ENCODE assay signal across 19 cellular contexts in the genomic region with DNA sequence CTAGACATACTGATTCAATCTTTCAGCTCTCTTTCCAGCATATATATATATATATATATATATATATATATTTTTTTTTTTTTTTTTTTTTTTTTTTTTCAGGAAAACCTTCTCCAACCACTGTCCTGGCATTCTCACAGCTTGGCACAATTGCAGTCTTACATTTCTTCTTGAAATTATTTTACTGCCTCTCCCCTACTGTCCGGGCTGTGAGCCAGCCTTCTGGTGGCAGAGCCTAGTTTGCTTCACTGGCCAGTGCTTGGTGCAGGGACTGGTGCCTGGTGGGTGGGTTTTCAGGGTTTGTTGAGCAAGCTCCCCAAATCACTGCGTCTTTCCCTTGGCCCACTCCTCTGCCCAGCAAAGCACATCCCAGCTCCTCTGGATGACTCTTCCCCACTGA. TPM values are rescaled to one million over a fixed set of nuclear protein-coding genes. Genes with fewer than 3 reads are reported as not detected.
DNase-seq lines count a peak whose midpoint lies in the region; ATAC-seq, FAIRE-seq and TF ChIP-seq lines count a peak whose summit lies in the region.
"Had no signal": no experiment of that assay in that cellular context is flagged by ENCODE, and none has a peak within 500 bp of the region (broad histone marks: within the 10 kb centered on the region; RNA-seq: fewer than 3 reads in every experiment).

No MANE protein-coding gene starts in this region.

- BruUV-seq in Calu3 (replicated peaks; lab: Mats Ljungman, UMichigan) (no TSS peak), K562 (replicated peaks; lab: Mats Ljungman, UMichigan) (no TSS peak)

- H3K79me2 ChIP-seq in K562 (ENCODE audit: control insufficient read depth, insufficient read depth, low read length) = no peaks in the 10 kb centered on the region
- no peaks in the 10 kb centered on the region for H3K79me2 ChIP-seq in parathyroid adenoma
- no peaks in the 10 kb centered on the region for H3K79me2 ChIP-seq in trophoblast cell (ENCODE audit: control insufficient read depth, insufficient read depth, low read length, poor library complexity)

- H3K9me3 Mint-ChIP-seq in Calu3 (ENCODE audit: low read depth, unreplicated experiment) (no peaks in the 10 kb centered on the region), immature natural killer cell (no peaks in the 10 kb centered on the region)
- H3K9me3 Mint-ChIP-seq in CD4-positive, alpha-beta T cell = no peaks in the 10 kb centered on the region
- H3K9me3 Mint-ChIP-seq: H9 had no signal

- H4K91ac ChIP-seq in trophoblast cell (ENCODE audit: low read depth, low read length) = no peak overlapping the region

- intact Hi-C loops in Calu3 (cut with micrococcal nuclease; ENCODE audit: unreplicated experiment) (no loop called here), K562 (cut with micrococcal nuclease) (loop anchor here (10.0 kb wide), 2 partner anchors 62 to 142 kb away; partner anchors contain the start of gene CFAP20)
- intact Hi-C loops in CD4-positive, alpha-beta T cell (cut with DNase I, micrococcal nuclease) = no loop called here

- H3K27me3 ChIP-seq in K562 (ENCODE audit: control insufficient read depth in 2 of 2, insufficient read depth in 2 of 2, low read length in 2 of 2) = no peaks in the 10 kb centered on the region
- H3K27me3 ChIP-seq in parathyroid adenoma (ENCODE audit: control insufficient read depth, insufficient read depth, low read length) = no peaks in the 10 kb centered on the region
- no peaks in the 10 kb centered on the region for H3K27me3 ChIP-seq in CD4-positive, alpha-beta T cell (ENCODE audit: control insufficient read depth, insufficient read depth, low read length)
- H3K27me3 ChIP-seq in trophoblast cell (ENCODE audit: insufficient read depth, low read length) = no peaks in the 10 kb centered on the region
- H3K27me3 ChIP-seq: BLaER1 treated with 17β-estradiol and CSF1 and Interleukin-3, amounts not matched to agents 10 nM and 100 nM had no signal

- no peak for TF ChIP-seq POLR2A in K562 (conservative IDR thresholded peaks at IDR 0.05)

- no peak overlapping the region for H3K4me3 ChIP-seq in K562
- H3K4me3 ChIP-seq in parathyroid adenoma (ENCODE audit: low read depth, low read length) = no peak overlapping the region
- H3K4me3 ChIP-seq in trophoblast cell (ENCODE audit: low read depth, low read length) = no peak overlapping the region
- H3K4me3 ChIP-seq: BLaER1 treated with 17β-estradiol and CSF1 and Interleukin-3, amounts not matched to agents 10 nM and 100 nM had no signal

- no peak for TF ChIP-seq EP300 in K562 (IDR thresholded peaks at IDR 0.05; ENCODE audit: low read length)

- H3K9ac ChIP-seq in K562 (ENCODE audit: insufficient read depth in 1 of 2, low read depth in 2 of 2, low read length in 2 of 2) (no peak overlapping the region), parathyroid adenoma (no peak overlapping the region), trophoblast cell (ENCODE audit: low read length) (no peak overlapping the region)
- H3K9ac ChIP-seq: BLaER1 treated with 17β-estradiol and CSF1 and Interleukin-3, amounts not matched to agents 10 nM and 100 nM had no signal

- no peak for FAIRE-seq in K562 (lab: Jason Lieb, UNC)
- FAIRE-seq: D721Med, G401.6 had no signal

- no peak overlapping the region for H3K4me3 Mint-ChIP-seq in Calu3 (ENCODE audit: low read depth, unreplicated experiment)
- H3K4me3 Mint-ChIP-seq in immature natural killer cell = peak overlapping the region in 3 of 5 donors; percentile 18 to 69 (median 22)
- no peak overlapping the region for H3K4me3 Mint-ChIP-seq in CD4-positive, alpha-beta T cell
- H3K4me3 Mint-ChIP-seq: CD4-positive, CD25-positive, alpha-beta regulatory T cell; H9 had no signal

- H3K4ac ChIP-seq in trophoblast cell (ENCODE audit: low read depth, low read length) = no peak overlapping the region

- TF ChIP-seq CTCF in Calu3 (IDR thresholded peaks at IDR 0.05; ENCODE audit: unreplicated experiment) = no peak
- no peak for TF ChIP-seq CTCF in K562 (IDR thresholded peaks at IDR 0.05 in 2 of 3, conservative IDR thresholded peaks at IDR 0.05 in 1 of 3; ENCODE audit: insufficient read depth in 2 of 3, low read depth in 1 of 3, low read length in 3 of 3)
- TF ChIP-seq CTCF in parathyroid adenoma (IDR thresholded peaks at IDR 0.05) = no peak
- no peak for TF ChIP-seq CTCF in CD4-positive, alpha-beta T cell (IDR thresholded peaks at IDR 0.05)

- H3K9me1 ChIP-seq in K562 (ENCODE audit: control insufficient read depth, insufficient read depth, low read length) = no peaks in the 10 kb centered on the region

- H3K36me3 ChIP-seq in K562 (ENCODE audit: control insufficient read depth, insufficient read depth, low read length) = no peaks in the 10 kb centered on the region
- no peaks in the 10 kb centered on the region for H3K36me3 ChIP-seq in parathyroid adenoma (ENCODE audit: control insufficient read depth, insufficient read depth, low read length)
- H3K36me3 ChIP-seq in trophoblast cell (ENCODE audit: control insufficient read depth in 1 of 2, insufficient read depth in 2 of 2, low read length in 2 of 2) = no peaks in the 10 kb centered on the region
- H3K36me3 ChIP-seq: BLaER1 treated with 17β-estradiol and CSF1 and Interleukin-3, amounts not matched to agents 10 nM and 100 nM had no signal

- no peak overlapping the region for H2BK120ac ChIP-seq in trophoblast cell (ENCODE audit: insufficient read depth, low read length, poor library complexity)

- no peak overlapping the region for H3K23ac ChIP-seq in trophoblast cell (ENCODE audit: low read length)

- H3K36me3 Mint-ChIP-seq in Calu3 (ENCODE audit: insufficient read depth, unreplicated experiment) (no peaks in the 10 kb centered on the region), immature natural killer cell (no peaks in the 10 kb centered on the region)
- H3K36me3 Mint-ChIP-seq in CD4-positive, alpha-beta T cell (ENCODE audit: low read depth) = no peaks in the 10 kb centered on the region
- H3K36me3 Mint-ChIP-seq: CD4-positive, CD25-positive, alpha-beta regulatory T cell had no signal

- no peak overlapping the region for H4K8ac ChIP-seq in trophoblast cell (ENCODE audit: low read depth, low read length)

- H3K27me3 Mint-ChIP-seq in Calu3 (ENCODE audit: unreplicated experiment) (no peaks in the 10 kb centered on the region), immature natural killer cell (ENCODE audit: low read depth in 3 of 3) (peaks cover 2 to 7% (median 4%) of the 10 kb centered on the region in 3 donors)
- H3K27me3 Mint-ChIP-seq in CD4-positive, alpha-beta T cell = no peaks in the 10 kb centered on the region
- H3K27me3 Mint-ChIP-seq: CD4-positive, CD25-positive, alpha-beta regulatory T cell had no signal

- H2AK5ac ChIP-seq in trophoblast cell (ENCODE audit: low read length) = no peak overlapping the region

- no peak overlapping the region for H2BK5ac ChIP-seq in trophoblast cell (ENCODE audit: low read depth, low read length, poor library complexity)

- H3K4me1 Mint-ChIP-seq in Calu3 (ENCODE audit: low read depth, unreplicated experiment) = peaks cover 15% of the 10 kb centered on the region
- H3K4me1 Mint-ChIP-seq in immature natural killer cell = peaks cover 15% of the 10 kb centered on the region in 2 donors
- H3K4me1 Mint-ChIP-seq in CD4-positive, alpha-beta T cell (ENCODE audit: low read depth) = no peaks in the 10 kb centered on the region

- peaks cover 6% of the 10 kb centered on the region for H3K79me1 ChIP-seq in trophoblast cell (ENCODE audit: low read length)

- ATAC-seq in K562 = no peak
- ATAC-seq in CD4-positive, alpha-beta T cell (ENCODE audit: poor library complexity) = no peak

- DNase-seq in Calu3 (no peak), K562 (ENCODE audit: extremely low read depth in 1 of 4, low spot score in 3 of 4) (no peak), immature natural killer cell (no peak), trophoblast cell (no peak)
- DNase-seq in CD4-positive, alpha-beta T cell = no peak
- no peak for DNase-seq in stimulated activated CD4-positive, alpha-beta T cell treated with anti-CD3 and anti-CD28 coated beads, Interleukin-1b, Interleukin-23, amount 100 ng/mL, for 48 hours
- DNase-seq: ACHN; CD4-positive, CD25-positive, alpha-beta regulatory T cell; DMS153; DMS79 treated with DMSO at 0.1 percent for 48 hours; EL; GOT3; H9 had no signal

- in situ Hi-C loops in K562 (cut with MboI) = no loop called here

- no peak overlapping the region for H3K4me2 ChIP-seq in K562 (ENCODE audit: insufficient read depth, low read length)
- no peak overlapping the region for H3K4me2 ChIP-seq in parathyroid adenoma (ENCODE audit: low read length)
- no peak overlapping the region for H3K4me2 ChIP-seq in trophoblast cell (ENCODE audit: low read length)

- H3K4me1 ChIP-seq in K562 (replicated peaks in 1 of 2; ENCODE audit: control insufficient read depth in 2 of 2, insufficient read depth in 2 of 2, low read length in 2 of 2) (peaks cover 17 to 42% of the 10 kb centered on the region in 2 experiments), parathyroid adenoma (peaks cover 59% of the 10 kb centered on the region), trophoblast cell (ENCODE audit: control insufficient read depth in 1 of 2, insufficient read depth in 2 of 2, low read length in 2 of 2) (peaks cover 11 to 15% of the 10 kb centered on the region in 2 experiments)

- no peaks in the 10 kb centered on the region for H4K20me1 ChIP-seq in K562 (replicated peaks; ENCODE audit: control insufficient read depth, insufficient read depth, low read length)
- H4K20me1 ChIP-seq: BLaER1 treated with 17β-estradiol and CSF1 and Interleukin-3, amounts not matched to agents 10 nM and 100 nM had no signal

- CTCF ChIA-PET in Calu3 (lab: Charles Lee) (interaction anchor here (0.7 kb wide), 1 partner anchor 62 kb away, joined by 3 read pairs; no protein-coding TSS in a partner anchor), K562 (lab: Yijun Ruan, JAX; ENCODE audit: low intra/inter-chr PET ratio) (no interaction called here)
- CTCF ChIA-PET in CD4-positive, alpha-beta T cell (lab: Charles Lee) = no interaction called here

- H2AFZ ChIP-seq in K562 (ENCODE audit: low read depth, low read length) (no peak overlapping the region), parathyroid adenoma (peak overlapping the region; percentile 78), trophoblast cell (ENCODE audit: insufficient read depth, low read length, poor library complexity) (no peak overlapping the region)

- peak overlapping the region; percentile 43 for H3K27ac Mint-ChIP-seq in Calu3 (ENCODE audit: unreplicated experiment)
- H3K27ac Mint-ChIP-seq in immature natural killer cell = peak overlapping the region in 3 of 6 donors; percentile 90 to 94 (median 91)
- H3K27ac Mint-ChIP-seq in CD4-positive, alpha-beta T cell = no peak overlapping the region
- H3K27ac Mint-ChIP-seq: CD4-positive, CD25-positive, alpha-beta regulatory T cell had no signal

- H3K18ac ChIP-seq in trophoblast cell (ENCODE audit: low read length) = no peak overlapping the region

- POLR2A ChIA-PET in K562 (lab: Yijun Ruan, JAX) = interaction anchor here (1.4 kb wide), 1 partner anchor 15 kb away, joined by 5 read pairs; no protein-coding TSS in a partner anchor
- POLR2A ChIA-PET in CD4-positive, alpha-beta T cell (lab: Charles Lee) = no interaction called here

- peak overlapping the region; percentile 89; the same call in 1 of the 3 replicates for H3K27ac ChIP-seq in K562 (ENCODE audit: extremely low read depth, low read depth, low read length)
- peak overlapping the region; percentile 96 for H3K27ac ChIP-seq in parathyroid adenoma
- no peak overlapping the region for H3K27ac ChIP-seq in CD4-positive, alpha-beta T cell (ENCODE audit: low read depth, low read length)
- no peak overlapping the region for H3K27ac ChIP-seq in trophoblast cell (ENCODE audit: low read depth, low read length)

- no peak overlapping the region for H3K14ac ChIP-seq in trophoblast cell (ENCODE audit: low read length)

- TF ChIP-seq RAD21 in K562 (CRISPR knock-in tag; conservative IDR thresholded peaks at IDR 0.05 in 1 of 2, IDR thresholded peaks at IDR 0.05 in 1 of 2) = no peak

- 89% methylated on average over 2 of the region's 2 CpGs for WGBS in K562 (ENCODE audit: insufficient coverage, low coverage, missing lambda C conversion rate)
- WGBS in trophoblast cell (ENCODE audit: extremely low coverage, insufficient coverage, insufficient read length) = no CpG with 5 or more reads among the region's 2 CpGs

- H3K9me3 ChIP-seq in K562 (replicated peaks; ENCODE audit: control insufficient read depth, insufficient read depth, low read depth, low read length) = peaks cover 1% of the 10 kb centered on the region; the same call in 1 of the 2 replicates
- no peaks in the 10 kb centered on the region for H3K9me3 ChIP-seq in parathyroid adenoma (ENCODE audit: control insufficient read depth, low read length)
- H3K9me3 ChIP-seq in CD4-positive, alpha-beta T cell (ENCODE audit: control insufficient read depth, low read length) = no peaks in the 10 kb centered on the region
- H3K9me3 ChIP-seq in trophoblast cell (ENCODE audit: insufficient read depth, low read depth, low read length) = no peaks in the 10 kb centered on the region
- H3K9me3 ChIP-seq: BLaER1 treated with 17β-estradiol and CSF1 and Interleukin-3, amounts not matched to agents 10 nM and 100 nM had no signal

- no peak overlapping the region for H4K12ac ChIP-seq in trophoblast cell (ENCODE audit: low read depth, low read length)

- H2BK12ac ChIP-seq in trophoblast cell (ENCODE audit: low read length) = no peak overlapping the region

RNA-seq across cellular contexts. Expression of gene PRSS54, which starts 28.5 kb away (rescaled TPM):
- total RNA-seq in Calu3 (2022) (not detected in 2 replicates), K562 (2014; rRNA removed) (not detected in 2 replicates), K562 (2014; rRNA removed; fragmentation: Illumina TruSeq; extraction: Trizol) (not detected in 2 replicates), K562 (2015; rRNA removed; fragmentation: Illumina TruSeq; extraction: Trizol) (not detected in 2 replicates), K562 (2021) (not detected in 2 replicates)
- total RNA-seq in K562 (2011; cell fraction: chromatin; rRNA removed; ENCODE audit: low replicate concordance) = not detected in 2 replicates
- total RNA-seq in K562 (2011; cell fraction: nucleolus; rRNA removed) = not detected in 2 replicates
- not detected in 2 replicates for total RNA-seq in K562 (2011; cell fraction: nucleoplasm; rRNA removed)
- polyA plus RNA-seq in K562 (2011; rRNA removed) (not detected in 2 replicates), K562 (2014; fragmentation: Illumina TruSeq; extraction: Trizol) (not detected in 2 replicates), K562 (2014; fragmentation: Nextera tagmentation; extraction: Ambion mirVana) (not detected), K562 (2014; rRNA removed) (not detected in 2 replicates), immature natural killer cell (not detected)
- polyA plus RNA-seq in K562 (2011; cell fraction: cytosol; rRNA removed) = not detected in 2 replicates
- polyA plus RNA-seq in K562 (2011; cell fraction: nucleus; rRNA removed) = not detected in 2 replicates
- not detected in 2 replicates for polyA plus RNA-seq in K562 (2012)
- not detected in 2 replicates for polyA minus RNA-seq in K562 (2011; rRNA and poly(A)+ RNA removed)
- polyA minus RNA-seq in K562 (2011; cell fraction: cytosol; rRNA and poly(A)+ RNA removed) = not detected in 2 replicates
- not detected in 2 replicates for polyA minus RNA-seq in K562 (2011; cell fraction: nucleus; rRNA and poly(A)+ RNA removed)
- total RNA-seq in CD4-positive, alpha-beta T cell = not detected
- polyA plus RNA-seq in trophoblast cell (2013) = not detected in 2 replicates
- total RNA-seq: A172; CD4-positive, CD25-positive, alpha-beta regulatory T cell; H9; HT1080 had no signal
- polyA plus RNA-seq: CD4-positive, CD25-positive, alpha-beta regulatory T cell had no signal

Comparison
In these comparisons a context has a peak if more than half of its experiments do, and no peak if none do; other contexts are left out.
1. H3K4me3 Mint-ChIP-seq: peak in immature natural killer cell (3 of 5); none in Calu3 (single experiment) and CD4-positive, alpha-beta T cell (single experiment).
2. H3K27ac ChIP-seq: peak in K562 (single experiment) and parathyroid adenoma (single experiment); none in CD4-positive, alpha-beta T cell (single experiment) and trophoblast cell (single experiment).